In the genomic region with DNA sequence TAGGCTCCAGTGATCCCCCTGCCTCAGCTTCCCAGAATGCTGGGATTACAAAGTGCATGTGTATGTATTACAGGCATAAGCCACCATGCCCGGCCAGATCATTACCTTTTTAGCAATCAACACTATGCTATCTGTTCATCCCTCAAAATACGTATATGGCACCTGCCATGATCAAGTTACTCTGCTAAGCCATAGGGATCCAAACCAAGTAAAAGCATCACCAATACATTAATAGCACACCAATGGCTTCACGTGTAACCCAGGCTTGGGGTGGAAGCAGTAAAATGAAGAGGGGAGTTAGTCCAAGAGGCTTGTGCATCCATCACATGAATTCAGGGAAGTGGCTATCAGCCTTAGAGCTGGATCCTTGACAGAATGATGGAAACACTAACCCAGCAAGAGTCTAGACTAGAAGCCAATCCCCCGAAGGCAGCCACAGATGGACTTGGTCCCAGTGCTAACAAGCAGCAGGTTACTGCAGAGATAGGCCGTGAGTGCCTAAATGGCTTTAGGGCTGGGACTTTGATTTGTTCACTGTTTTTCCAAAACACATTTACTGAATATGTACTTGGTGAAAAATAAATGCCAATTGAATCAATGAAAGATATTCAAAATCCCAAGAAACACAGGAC, we compare ENCODE assay signal across 15 cellular contexts.
"Had no signal": no experiment of that assay in that cellular context is flagged by ENCODE, and none has a peak within 500 bp of the region (broad histone marks: within the 10 kb centered on the region; RNA-seq: fewer than 3 reads in every experiment).

No MANE protein-coding gene starts in this region.

- H3K27me3 Mint-ChIP-seq: activated CD4-positive, alpha-beta T cell treated with anti-CD3 and anti-CD28 coated beads for 36 hours; activated naive CD4-positive, alpha-beta T cell treated with anti-CD3 and anti-CD28 coated beads, Interleukin-2, amount 50 U/mL, for 24 hours; central memory CD8-positive, alpha-beta T cell; dendritic cell treated with granulocyte-macrophage colony-stimulating factor and Interleukin-4, amounts not matched to agents 40 ng/mL and 50 ng/mL, for 4 days had no signal

- H3K4me3 ChIP-seq: prostate gland, sigmoid colon, suprapubic skin, upper lobe of right lung had no signal

- H3K9me3 ChIP-seq: prostate gland, sigmoid colon, suprapubic skin, upper lobe of right lung had no signal

- H3K27ac ChIP-seq: prostate gland, sigmoid colon, suprapubic skin, upper lobe of right lung had no signal

- H3K27me3 ChIP-seq: sigmoid colon, suprapubic skin, upper lobe of right lung had no signal

- H3K4me1 ChIP-seq: prostate gland had no signal

- H3K4me3 Mint-ChIP-seq: activated CD4-positive, alpha-beta T cell treated with anti-CD3 and anti-CD28 coated beads for 36 hours; activated CD8-positive, alpha-beta T cell treated with anti-CD3 and anti-CD28 coated beads, Interleukin-2, amount 10 ng/mL, durations not matched to agents 7 days and 5 days; activated naive CD4-positive, alpha-beta T cell treated with anti-CD3 and anti-CD28 coated beads, Interleukin-2, amount 50 U/mL, for 24 hours; central memory CD8-positive, alpha-beta T cell; dendritic cell treated with granulocyte-macrophage colony-stimulating factor and Interleukin-4, amounts not matched to agents 40 ng/mL and 50 ng/mL, for 4 days; nephron progenitor cell had no signal

- ATAC-seq: activated CD4-positive, alpha-beta T cell treated with anti-CD3 and anti-CD28 coated beads for 36 hours; activated CD8-positive, alpha-beta T cell treated with anti-CD3 and anti-CD28 coated beads, Interleukin-2, amount 10 ng/mL, durations not matched to agents 7 days and 5 days; left colon; stimulated activated naive CD8-positive, alpha-beta T cell treated with anti-CD3 and anti-CD28 coated beads, Interleukin-15, Interleukin-2, amounts not matched to agents 100 U/mL and 50 U/mL, for 24 hours had no signal

- H3K27ac Mint-ChIP-seq: activated CD4-positive, alpha-beta T cell treated with anti-CD3 and anti-CD28 coated beads for 36 hours; activated naive CD4-positive, alpha-beta T cell treated with anti-CD3 and anti-CD28 coated beads, Interleukin-2, amount 50 U/mL, for 24 hours; dendritic cell treated with granulocyte-macrophage colony-stimulating factor and Interleukin-4, amounts not matched to agents 40 ng/mL and 50 ng/mL, for 4 days had no signal

- DNase-seq: activated CD4-positive, alpha-beta T cell treated with anti-CD3 and anti-CD28 coated beads for 36 hours; activated CD8-positive, alpha-beta memory T cell treated with anti-CD3 and anti-CD28 coated beads, Interleukin-2, amount 50 U/mL, for 48 hours; activated CD8-positive, alpha-beta T cell treated with anti-CD3 and anti-CD28 coated beads, Interleukin-2, amount 10 ng/mL, durations not matched to agents 7 days and 5 days; left colon; mammary epithelial cell; nephron progenitor cell; sigmoid colon; stimulated activated CD4-positive, alpha-beta T cell treated with anti-CD3 and anti-CD28 coated beads, Interleukin-12 subunit alpha, Interleukin-12 subunit beta, amount 100 ng/mL, for 4 hours; stimulated activated naive CD8-positive, alpha-beta T cell treated with anti-CD3 and anti-CD28 coated beads, Interleukin-15, Interleukin-2, amounts not matched to agents 100 U/mL and 50 U/mL, for 24 hours; upper lobe of right lung had no signal

- H3K36me3 Mint-ChIP-seq: activated naive CD4-positive, alpha-beta T cell treated with anti-CD3 and anti-CD28 coated beads, Interleukin-2, amount 50 U/mL, for 24 hours had no signal

- H3K9me3 Mint-ChIP-seq: activated naive CD4-positive, alpha-beta T cell treated with anti-CD3 and anti-CD28 coated beads, Interleukin-2, amount 50 U/mL, for 24 hours; central memory CD8-positive, alpha-beta T cell; dendritic cell treated with granulocyte-macrophage colony-stimulating factor and Interleukin-4, amounts not matched to agents 40 ng/mL and 50 ng/mL, for 4 days; nephron progenitor cell had no signal

- H3K36me3 ChIP-seq: prostate gland, sigmoid colon, suprapubic skin, upper lobe of right lung had no signal
